In the genomic region with DNA sequence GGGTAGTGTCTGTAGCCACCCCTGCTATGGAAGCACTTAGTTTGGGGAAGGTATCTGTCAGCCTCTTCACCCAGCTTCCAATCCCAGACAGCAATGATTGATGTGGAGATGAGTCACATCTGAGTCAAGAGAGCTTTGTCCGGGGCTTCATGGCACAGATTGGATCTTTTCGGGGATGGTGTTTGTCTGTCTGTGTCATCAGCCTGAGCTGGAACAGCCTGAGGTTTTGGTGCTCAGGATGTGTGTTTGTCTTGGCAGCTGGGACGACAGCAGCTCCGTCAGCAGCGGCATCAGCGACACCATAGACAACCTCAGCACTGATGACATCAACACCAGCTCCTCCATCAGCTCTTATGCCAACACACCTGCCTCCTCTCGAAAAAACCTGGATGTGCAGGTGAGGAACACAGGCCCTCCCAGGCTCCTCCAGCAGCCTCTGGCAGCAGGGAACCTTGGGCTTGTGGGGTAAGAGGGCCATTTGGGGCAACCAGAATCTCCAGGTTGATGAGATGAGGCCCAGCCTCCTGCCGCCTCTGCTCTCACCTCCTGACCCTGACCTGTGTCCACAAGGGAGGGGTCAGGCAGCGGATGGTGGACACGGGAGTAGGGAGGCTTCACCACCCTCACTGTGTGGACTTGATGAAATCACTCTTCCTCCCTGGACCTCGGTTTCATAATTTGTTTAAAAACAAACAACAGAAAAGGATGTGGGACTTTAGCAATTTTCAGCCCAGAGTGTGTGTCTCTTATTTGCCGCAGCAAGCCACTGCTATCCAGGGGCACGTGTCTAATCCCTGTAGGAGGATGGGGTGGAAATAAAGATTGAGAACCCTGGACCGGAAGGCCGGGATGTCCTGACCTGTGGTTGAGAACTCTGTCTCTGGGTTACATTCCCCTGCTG, we compare ENCODE assay signal across 11 cellular contexts.
A peak's percentile ranks its signal among the peaks of the same experiment; 100 is the strongest.
DNase-seq lines count a peak whose midpoint lies in the region; ATAC-seq and TF ChIP-seq lines count a peak whose summit lies in the region.
"Had no signal": no experiment of that assay in that cellular context is flagged by ENCODE, and none has a peak within 500 bp of the region (broad histone marks: within the 10 kb centered on the region; RNA-seq: fewer than 3 reads in every experiment).

No MANE protein-coding gene starts in this region.

- POLR2A ChIA-PET in AG04449 (lab: Yijun Ruan, JAX): interaction anchor here (1.0 to 1.3 kb wide), 3 partner anchors 9 to 62 kb away, joined by 4 read pairs; no protein-coding TSS in a partner anchor

- H3K9me3 ChIP-seq in SJCRH30 (replicated peaks): no peaks in the 10 kb centered on the region
- no peaks in the 10 kb centered on the region for H3K9me3 ChIP-seq in gastroesophageal sphincter
- H3K9me3 ChIP-seq in WERI-Rb-1 (ENCODE audit: severe bottlenecking): no peaks in the 10 kb centered on the region

- no peak for TF ChIP-seq EP300 in gastroesophageal sphincter (IDR thresholded peaks at IDR 0.05)

- TF ChIP-seq POLR2A in gastroesophageal sphincter (IDR thresholded peaks at IDR 0.05): no peak

- H3K27ac ChIP-seq in SJCRH30: peak overlapping the region; percentile 81
- peak overlapping the region in 2 of 4 donors; percentile 43 to 44 for H3K27ac ChIP-seq in gastroesophageal sphincter
- H3K27ac ChIP-seq in WERI-Rb-1: no peak overlapping the region

- WGBS in gastroesophageal sphincter (ENCODE audit: low coverage in 1 of 2), 2 donors: 65 to 67% methylated on average over 7 of the region's 15 CpGs

- TF ChIP-seq CTCF in AG04449 (IDR thresholded peaks at IDR 0.05; ENCODE audit: insufficient read depth, low read length, missing control alignments) (no peak), gastroesophageal sphincter (IDR thresholded peaks at IDR 0.05) (no peak), WERI-Rb-1 (IDR thresholded peaks at IDR 0.05; ENCODE audit: low read depth, low read length) (no peak)

- H3K4me1 ChIP-seq in SJCRH30: peaks cover 68% of the 10 kb centered on the region
- H3K4me1 ChIP-seq in gastroesophageal sphincter: peaks cover 0 to 11% (median 2%) of the 10 kb centered on the region in 3 donors

- peak; percentile 91 for DNase-seq in AG04449 (ENCODE audit: low read depth, low spot score)
- DNase-seq in LHCN-M2 (ENCODE audit: low read depth): peak; percentile 96
- peak; percentile 58 to 74 for DNase-seq in SJCRH30
- no peak for DNase-seq in cerebellar cortex (ENCODE audit: low spot score)
- no peak for DNase-seq in WERI-Rb-1
- DNase-seq: activated CD4-positive, alpha-beta T cell treated with anti-CD3 and anti-CD28 coated beads, Interleukin-2, amount 10 ng/mL, durations not matched to agents 7 days and 5 days; DMS79 treated with DMSO at 0.1 percent for 48 hours; posterior cingulate gyrus had no signal

- no peak overlapping the region for H3K4me3 ChIP-seq in AG04449 (ENCODE audit: low read depth, low read length)
- no peak overlapping the region for H3K4me3 ChIP-seq in SJCRH30
- H3K4me3 ChIP-seq in gastroesophageal sphincter: no peak overlapping the region
- H3K4me3 ChIP-seq in WERI-Rb-1 (ENCODE audit: low read depth, low read length): no peak overlapping the region

- ATAC-seq in gastroesophageal sphincter (peak; percentile 28), GM18517 (IDR thresholded peaks at IDR 0.05; ENCODE audit: unreplicated experiment) (no peak), GM21723 (IDR thresholded peaks at IDR 0.05; ENCODE audit: unreplicated experiment) (no peak)

- H3K27me3 ChIP-seq in SJCRH30 (no peaks in the 10 kb centered on the region), gastroesophageal sphincter (no peaks in the 10 kb centered on the region), WERI-Rb-1 (ENCODE audit: insufficient read depth, low read depth, severe bottlenecking) (no peaks in the 10 kb centered on the region)

- H3K36me3 ChIP-seq in SJCRH30: peaks cover 36% of the 10 kb centered on the region
- H3K36me3 ChIP-seq in gastroesophageal sphincter: peaks cover 0 to 56% of the 10 kb centered on the region in 2 donors
- H3K36me3 ChIP-seq in WERI-Rb-1: peaks cover 53% of the 10 kb centered on the region

- CTCF ChIA-PET in AG04449 (lab: Yijun Ruan, JAX): interaction anchor here (0.8 to 2.0 kb wide), 11 partner anchors 9 to 97 kb away, joined by 3 to 9 read pairs (median 3); no protein-coding TSS in a partner anchor

Comparison
In these comparisons a context has a peak if more than half of its experiments do, and no peak if none do; other contexts are left out.
1. DNase-seq: peak in AG04449 (single experiment), LHCN-M2 (single experiment) and SJCRH30 (2 of 2); none in cerebellar cortex (single experiment) and WERI-Rb-1 (single experiment).